18 cellular contexts compared by ENCODE assay signal in genomic region chr6:27908017-27908416, GRCh38. TPM values are rescaled to one million over a fixed set of nuclear protein-coding genes. Genes with fewer than 3 reads are reported as not detected.
DNase-seq lines count a peak whose midpoint lies in the region; ATAC-seq and TF ChIP-seq lines count a peak whose summit lies in the region.
"Had no signal": no experiment of that assay in that cellular context is flagged by ENCODE, and none has a peak within 500 bp of the region (broad histone marks: within the 10 kb centered on the region; RNA-seq: fewer than 3 reads in every experiment).

No MANE protein-coding gene starts in this region.

- H3K4me3 ChIP-seq in SJCRH30: no peak overlapping the region
- H3K4me3 ChIP-seq: HAP-1 had no signal

- H3K9me3 ChIP-seq in SJCRH30 (replicated peaks): no peaks in the 10 kb centered on the region
- H3K9me3 ChIP-seq: HAP-1 had no signal

- TF ChIP-seq CTCF in foreskin keratinocyte (conservative IDR thresholded peaks at IDR 0.05): no peak

- H3K27me3 ChIP-seq in SJCRH30 (no peaks in the 10 kb centered on the region), foreskin keratinocyte (no peaks in the 10 kb centered on the region)

- ATAC-seq in stimulated activated naive CD8-positive, alpha-beta T cell treated with anti-CD3 and anti-CD28 coated beads, Interleukin-15, amount 100 ng/mL, for 72 hours: peak; percentile 73
- ATAC-seq in stimulated activated naive CD8-positive, alpha-beta T cell treated with anti-CD3 and anti-CD28 coated beads, Interleukin-15, Interleukin-2, amounts not matched to agents 100 U/mL and 50 U/mL, for 24 hours: no peak
- ATAC-seq in foreskin keratinocyte: peak; percentile 46
- no peak for ATAC-seq in GM21737 (IDR thresholded peaks at IDR 0.05; ENCODE audit: unreplicated experiment)
- ATAC-seq: CD8-positive, alpha-beta T cell had no signal

- peaks cover 13% of the 10 kb centered on the region; the same call in 1 of the 2 replicates for H3K4me1 ChIP-seq in SJCRH30
- peaks cover 8% of the 10 kb centered on the region for H3K4me1 ChIP-seq in foreskin keratinocyte

- H3K27me3 Mint-ChIP-seq in stimulated activated naive CD8-positive, alpha-beta T cell treated with anti-CD3 and anti-CD28 coated beads, Interleukin-15, amount 100 ng/mL, for 72 hours: peaks cover 42% of the 10 kb centered on the region

- no peak overlapping the region for H3K27ac Mint-ChIP-seq in stimulated activated naive CD8-positive, alpha-beta T cell treated with anti-CD3 and anti-CD28 coated beads, Interleukin-15, amount 100 ng/mL, for 72 hours
- H3K27ac Mint-ChIP-seq: CD14-positive monocyte; CD8-positive, alpha-beta T cell; HFFc6 had no signal

- H3K4me1 Mint-ChIP-seq in stimulated activated naive CD8-positive, alpha-beta T cell treated with anti-CD3 and anti-CD28 coated beads, Interleukin-15, amount 100 ng/mL, for 72 hours: peaks cover under 1% of the 10 kb centered on the region

- no peak overlapping the region for H3K4me3 Mint-ChIP-seq in stimulated activated naive CD8-positive, alpha-beta T cell treated with anti-CD3 and anti-CD28 coated beads, Interleukin-15, amount 100 ng/mL, for 72 hours
- H3K4me3 Mint-ChIP-seq: CD14-positive monocyte; CD8-positive, alpha-beta T cell; HFFc6 had no signal

- H3K9me3 Mint-ChIP-seq in stimulated activated naive CD8-positive, alpha-beta T cell treated with anti-CD3 and anti-CD28 coated beads, Interleukin-15, amount 100 ng/mL, for 72 hours: no peaks in the 10 kb centered on the region
- H3K9me3 Mint-ChIP-seq: CD14-positive monocyte; CD8-positive, alpha-beta T cell; HFFc6 had no signal

- H3K36me3 ChIP-seq in SJCRH30: no peaks in the 10 kb centered on the region
- H3K36me3 ChIP-seq: HAP-1 had no signal

- H3K27ac ChIP-seq in SJCRH30 (peak overlapping the region; percentile 22), foreskin keratinocyte (no peak overlapping the region)

- no peak for DNase-seq in stimulated activated naive CD8-positive, alpha-beta T cell treated with anti-CD3 and anti-CD28 coated beads, Interleukin-15, amount 100 ng/mL, for 72 hours
- DNase-seq in stimulated activated naive CD8-positive, alpha-beta T cell treated with anti-CD3 and anti-CD28 coated beads, Interleukin-15, Interleukin-2, amounts not matched to agents 100 U/mL and 50 U/mL, for 24 hours: no peak
- DNase-seq in SJCRH30 (no peak), foreskin keratinocyte (peak in 1 of 2 donors; percentile 31), NCI-H146 (lab: John Stamatoyannopoulos, UW) (no peak)
- DNase-seq: CD8-positive, alpha-beta T cell; COR-L47; DMS153; DMS79 treated with DMSO at 0.1 percent for 48 hours; EL; GOT3; HFFc6 had no signal

RNA-seq across cellular contexts. Expression of gene OR2B2, which starts 4.2 kb away (rescaled TPM):
- total RNA-seq in SJCRH30 (2014; rRNA removed; shearing (Covaris generic)): not detected in 2 replicates
- not detected in 2 replicates for total RNA-seq in foreskin keratinocyte
- polyA plus RNA-seq in foreskin keratinocyte: not detected in 2 replicates
- total RNA-seq: A673; CD8-positive, alpha-beta T cell; HFFc6; HT1080 had no signal
- polyA plus RNA-seq: BJ, CD14-positive monocyte had no signal

RNA-seq across cellular contexts. Expression of gene OR2B6, which starts 49.0 kb away (rescaled TPM):
- not detected in 2 replicates for total RNA-seq in SJCRH30 (2014; rRNA removed; shearing (Covaris generic))
- not detected in 2 replicates for total RNA-seq in foreskin keratinocyte
- not detected in 2 replicates for polyA plus RNA-seq in foreskin keratinocyte
- total RNA-seq: CD8-positive, alpha-beta T cell; HFFc6; HT1080 had no signal
- polyA plus RNA-seq: CD14-positive monocyte had no signal

Comparison
In these comparisons a context has a peak if more than half of its experiments do, and no peak if none do; other contexts are left out.
1. ATAC-seq: peak in stimulated activated naive CD8-positive, alpha-beta T cell treated with anti-CD3 and anti-CD28 coated beads, Interleukin-15, amount 100 ng/mL, for 72 hours (single experiment) and foreskin keratinocyte (single experiment); none in stimulated activated naive CD8-positive, alpha-beta T cell treated with anti-CD3 and anti-CD28 coated beads, Interleukin-15, Interleukin-2, amounts not matched to agents 100 U/mL and 50 U/mL, for 24 hours (single experiment) and GM21737 (single experiment).